Comparison of ENCODE assay signal across 8 cellular contexts in the genomic region with DNA sequence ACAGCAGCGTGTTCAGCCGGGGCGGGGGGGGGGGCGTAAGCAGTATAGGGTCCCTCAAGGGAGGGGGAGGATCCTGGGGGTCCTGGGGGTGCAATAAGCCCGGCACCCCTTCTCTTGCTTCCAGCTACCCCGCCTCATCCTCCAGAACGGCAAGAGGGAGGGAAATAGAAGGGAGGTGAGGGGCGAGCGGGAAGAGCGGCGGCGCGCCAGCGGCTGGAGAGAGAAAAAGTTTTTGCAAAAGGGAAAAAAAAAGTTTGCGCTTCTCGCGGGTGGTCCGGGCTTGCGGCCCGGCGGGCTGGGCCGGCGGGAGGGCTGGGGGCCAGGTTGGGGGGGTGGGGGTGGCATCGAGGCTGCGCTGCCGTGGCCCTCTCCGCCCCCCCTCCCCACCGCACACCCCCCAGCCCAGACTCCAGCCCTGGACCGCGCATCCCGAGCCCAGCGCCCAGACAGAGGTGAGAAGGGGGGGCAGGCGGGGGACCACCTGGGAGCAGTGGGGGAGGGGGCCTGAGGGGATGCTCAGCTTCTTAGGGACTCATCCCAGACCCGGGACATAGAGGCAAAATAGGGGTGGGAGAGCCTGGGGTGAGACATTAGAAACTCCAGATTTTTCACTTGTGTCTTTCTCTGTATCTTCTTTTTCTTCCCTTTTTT. TPM values are rescaled to one million over a fixed set of nuclear protein-coding genes. Genes with fewer than 3 reads are reported as not detected.
DNase-seq lines count a peak whose midpoint lies in the region; ATAC-seq and TF ChIP-seq lines count a peak whose summit lies in the region.

A gene (plus strand): TSS at position 36 of the 651 bp plus-strand sequence. CDS start 3,907 bp downstream, outside the sequence.

- H4K20me1 ChIP-seq in KMS-11 (ENCODE audit: insufficient read depth) = no peaks in the 10 kb centered on the region

- H3K9ac ChIP-seq in KMS-11 = peak within 1 kb of the TSS; percentile 40

- CTCF ChIA-PET in Calu3 (lab: Charles Lee) = interaction anchor here (1.0 to 3.6 kb wide), 6 partner anchors 14 to 246 kb away, joined by 3 to 13 read pairs (median 6); no protein-coding TSS in a partner anchor

- ATAC-seq in left lobe of liver (no peak), GM18498 (IDR thresholded peaks at IDR 0.05; ENCODE audit: unreplicated experiment) (no peak)

- intact Hi-C loops in Calu3 (cut with micrococcal nuclease; ENCODE audit: unreplicated experiment) = loop anchor here (5.0 to 10.0 kb wide), 2 partner anchors 165 to 248 kb away; no protein-coding TSS in a partner anchor
- intact Hi-C loops in vagina (cut with DNase I) = loop anchor here (10.0 kb wide), 1 partner anchor 155 kb away; no protein-coding TSS in a partner anchor

- peaks cover 37% of the 10 kb centered on the region for H3K27me3 ChIP-seq in KMS-11 (ENCODE audit: insufficient read depth, low read depth)
- H3K27me3 ChIP-seq in vagina = no peaks in the 10 kb centered on the region

- H3K36me3 ChIP-seq in KMS-11 (ENCODE audit: insufficient read depth) (no peaks in the 10 kb centered on the region), mesodermal cell (ENCODE audit: control insufficient read depth, insufficient read depth, low read length) (no peaks in the 10 kb centered on the region), vagina (no peaks in the 10 kb centered on the region)

- H3K4me2 ChIP-seq in KMS-11 = peak within 1 kb of the TSS; percentile 90

- H3K27ac Mint-ChIP-seq in Calu3 (ENCODE audit: unreplicated experiment) = peak within 1 kb of the TSS; percentile 96

- H3K9me3 ChIP-seq in mesodermal cell (ENCODE audit: control insufficient read depth, low read length) (no peaks in the 10 kb centered on the region), vagina (no peaks in the 10 kb centered on the region)

- H3K36me3 Mint-ChIP-seq in Calu3 (ENCODE audit: insufficient read depth, unreplicated experiment) = peaks cover 35% of the 10 kb centered on the region

- TF ChIP-seq CTCF in Calu3 (IDR thresholded peaks at IDR 0.05; ENCODE audit: unreplicated experiment) = no peak
- TF ChIP-seq CTCF in KMS-11 (conservative IDR thresholded peaks at IDR 0.05; ENCODE audit: low read depth, low read length) = no peak
- TF ChIP-seq CTCF in choroid plexus epithelial cell (conservative IDR thresholded peaks at IDR 0.05; ENCODE audit: low read depth, low read length) = no peak
- no peak for TF ChIP-seq CTCF in vagina (IDR thresholded peaks at IDR 0.05)

- no peak for TF ChIP-seq POLR2A in vagina (IDR thresholded peaks at IDR 0.05)

- H3K4me1 Mint-ChIP-seq in Calu3 (ENCODE audit: low read depth, unreplicated experiment) = peaks cover 56% of the 10 kb centered on the region

- peak within 1 kb of the TSS; percentile 95 for H2AFZ ChIP-seq in KMS-11 (ENCODE audit: low read depth)

- peaks cover 53% of the 10 kb centered on the region for H3K27me3 Mint-ChIP-seq in Calu3 (ENCODE audit: unreplicated experiment)

- H3K79me2 ChIP-seq in KMS-11 (ENCODE audit: insufficient read depth, low read depth) = no peaks in the 10 kb centered on the region

- H3K9me3 Mint-ChIP-seq in Calu3 (ENCODE audit: low read depth, unreplicated experiment) = no peaks in the 10 kb centered on the region

- H3K4me1 ChIP-seq in KMS-11 (ENCODE audit: low read depth, poor library complexity, severe bottlenecking) = peaks cover 55% of the 10 kb centered on the region
- H3K4me1 ChIP-seq in mesodermal cell (ENCODE audit: control insufficient read depth, insufficient read depth, low read length, poor library complexity, severe bottlenecking) = peaks cover 28% of the 10 kb centered on the region
- H3K4me1 ChIP-seq in vagina = peaks cover 31% of the 10 kb centered on the region

- no peak for DNase-seq in Calu3
- no peak for DNase-seq in choroid plexus epithelial cell (ENCODE audit: low read depth)
- no peak for DNase-seq in vagina (ENCODE audit: extremely low spot score in 2 of 2)
- no peak for DNase-seq in left lobe of liver (ENCODE audit: low spot score)
- DNase-seq in foreskin melanocyte = no peak

- H3K4me3 ChIP-seq in KMS-11 (IDR thresholded peaks at IDR 0.05; ENCODE audit: insufficient read depth, low read depth, low read length) = peak within 1 kb of the TSS; percentile 88
- H3K4me3 ChIP-seq in choroid plexus epithelial cell (ENCODE audit: low read depth, low read length) = peak within 1 kb of the TSS; percentile 73
- peak within 1 kb of the TSS; percentile 62 for H3K4me3 ChIP-seq in mesodermal cell (ENCODE audit: extremely low read depth, insufficient read depth, low read length, poor library complexity, severe bottlenecking)
- H3K4me3 ChIP-seq in vagina = peak within 1 kb of the TSS; percentile 60 to 72

- no TSS peak for BruUV-seq in Calu3 (replicated peaks; lab: Mats Ljungman, UMichigan)

- peak within 1 kb of the TSS; percentile 74 for H3K4me3 Mint-ChIP-seq in Calu3 (ENCODE audit: low read depth, unreplicated experiment)

- 0% methylated on average over 1 of the region's 34 CpGs; no CpG with 5 or more reads in 1 of the 2 experiments for WGBS in mesodermal cell (ENCODE audit: insufficient coverage in 2 of 2), 2 experiments

- H3K27ac ChIP-seq in KMS-11 (peak within 1 kb of the TSS; percentile 47), mesodermal cell (ENCODE audit: low read depth, low read length, severe bottlenecking) (peak within 1 kb of the TSS; percentile 67), vagina (peak within 1 kb of the TSS; percentile 89)

RNA-seq across cellular contexts. Expression of the gene that starts here (rescaled TPM):
- total RNA-seq in Calu3 (2022) = 0.54 and 0.61 TPM in 2 replicates
- 3.3 TPM for polyA plus RNA-seq in mesodermal cell (2013, experiment 1 of 2)
- 3.3 TPM for polyA plus RNA-seq in mesodermal cell (2013, experiment 2 of 2)
- 0.25 TPM for total RNA-seq in vagina
- total RNA-seq in left lobe of liver = 0.20 TPM
